ENCODE assay signal across 7 cellular contexts in the genomic region with DNA sequence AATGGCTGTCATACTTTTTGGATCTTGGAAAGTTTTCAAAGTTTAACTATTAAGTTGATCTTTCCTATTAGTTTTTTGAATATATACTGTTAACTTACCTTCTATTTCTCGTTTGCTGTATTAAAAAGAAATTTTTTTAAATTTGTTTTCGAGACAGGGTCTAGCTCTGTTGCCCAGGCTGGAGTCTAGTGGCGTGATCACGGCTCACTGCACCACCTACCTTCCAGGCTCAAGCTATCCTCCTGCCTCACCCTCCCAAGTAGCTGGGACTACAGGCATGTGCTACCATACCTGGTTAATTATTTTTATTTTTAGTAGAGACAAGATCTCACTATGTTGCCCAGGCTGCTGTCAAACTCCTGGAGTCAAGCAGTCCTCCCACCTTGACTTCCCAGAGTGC.
"Had no signal": no experiment of that assay in that cellular context is flagged by ENCODE, and none has a peak within 500 bp of the region (broad histone marks: within the 10 kb centered on the region; RNA-seq: fewer than 3 reads in every experiment).

No MANE protein-coding gene starts in this region.

- ATAC-seq: HCT116 had no signal

- H3K36me3 ChIP-seq: HAP-1 had no signal

- DNase-seq: GOT3, H7, HFFc6, KG1 had no signal

- H3K4me3 ChIP-seq: HAP-1 had no signal

- H3K9me3 ChIP-seq: HAP-1 had no signal

- H3K27me3 Mint-ChIP-seq: IgD-negative memory B cell had no signal

- H3K4me1 ChIP-seq: HAP-1 had no signal

- H3K27ac Mint-ChIP-seq: HFFc6, IgD-negative memory B cell had no signal

- H3K9me3 Mint-ChIP-seq: HFFc6, IgD-negative memory B cell had no signal

- H3K4me3 Mint-ChIP-seq: HFFc6, IgD-negative memory B cell had no signal
